ENCODE assay signal across 8 cellular contexts in genomic region chr1:19435851-19436465, GRCh38. TPM values are rescaled to one million over a fixed set of nuclear protein-coding genes. Genes with fewer than 3 reads are reported as not detected.
DNase-seq lines count a peak whose midpoint lies in the region; ATAC-seq and TF ChIP-seq lines count a peak whose summit lies in the region.

No MANE protein-coding gene starts in this region.

- no peak for TF ChIP-seq CTCF in colonic mucosa (IDR thresholded peaks at IDR 0.05)
- no peak for TF ChIP-seq CTCF in GM10248 (IDR thresholded peaks at IDR 0.05; ENCODE audit: control extremely low read depth, extremely low read depth, low read depth, missing control alignments)

- H3K9me3 Mint-ChIP-seq in natural killer cell treated with Interleukin-12 subunit alpha and Interleukin-12 subunit beta and Interleukin-15 and Interleukin-18, amount 100 ng/mL, for 72 hours, result no peaks in the 10 kb centered on the region

- ATAC-seq in natural killer cell treated with Interleukin-12 subunit alpha and Interleukin-12 subunit beta and Interleukin-15 and Interleukin-18, amount 100 ng/mL, for 72 hours, result no peak
- no peak for ATAC-seq in GM21529 (IDR thresholded peaks at IDR 0.05; ENCODE audit: unreplicated experiment)

- H3K4me3 Mint-ChIP-seq in natural killer cell treated with Interleukin-12 subunit alpha and Interleukin-12 subunit beta and Interleukin-15 and Interleukin-18, amount 100 ng/mL, for 72 hours, result no peak overlapping the region

- H3K27me3 ChIP-seq in colonic mucosa, result no peaks in the 10 kb centered on the region

- CTCF ChIA-PET in GM10248 (lab: Yijun Ruan, JAX), result interaction anchor here (1.0 to 1.9 kb wide), 3 partner anchors 14 to 131 kb away, joined by 3 to 4 read pairs (median 3); no protein-coding TSS in a partner anchor

- no peaks in the 10 kb centered on the region for H3K9me3 ChIP-seq in colonic mucosa

- H3K36me3 Mint-ChIP-seq in natural killer cell treated with Interleukin-12 subunit alpha and Interleukin-12 subunit beta and Interleukin-15 and Interleukin-18, amount 100 ng/mL, for 72 hours, result no peaks in the 10 kb centered on the region

- H3K4me1 Mint-ChIP-seq in natural killer cell treated with Interleukin-12 subunit alpha and Interleukin-12 subunit beta and Interleukin-15 and Interleukin-18, amount 100 ng/mL, for 72 hours (ENCODE audit: low read depth in 2 of 2), result peaks cover 56 to 62% of the 10 kb centered on the region in 2 donors

- H3K27me3 Mint-ChIP-seq in natural killer cell treated with Interleukin-12 subunit alpha and Interleukin-12 subunit beta and Interleukin-15 and Interleukin-18, amount 100 ng/mL, for 72 hours, result no peaks in the 10 kb centered on the region

- H3K4me3 ChIP-seq in colonic mucosa, result no peak overlapping the region

- POLR2A ChIA-PET in GM10248 (lab: Yijun Ruan, JAX), result no interaction called here

- H3K27ac Mint-ChIP-seq in natural killer cell treated with Interleukin-12 subunit alpha and Interleukin-12 subunit beta and Interleukin-15 and Interleukin-18, amount 100 ng/mL, for 72 hours, result peak overlapping the region; percentile 52 to 85

- peak overlapping the region; percentile 57 for H3K27ac ChIP-seq in colonic mucosa

- H3K9ac ChIP-seq in colonic mucosa (ENCODE audit: low read depth in 2 of 2, low read length in 2 of 2), result peak overlapping the region in 1 of 2 donors; percentile 38

- no peaks in the 10 kb centered on the region for H3K36me3 ChIP-seq in colonic mucosa

- intact Hi-C loops in colonic mucosa (cut with DNase I), result no loop called here

- H3K4me1 ChIP-seq in colonic mucosa, result peaks cover 12% of the 10 kb centered on the region

- peak; percentile 44 for DNase-seq in stimulated activated naive CD4-positive, alpha-beta T cell treated with Interleukin-2 at 50 U/mL for 16 hours (lab: John Stamatoyannopoulos, UW)
- no peak for DNase-seq in stimulated activated naive CD4-positive, alpha-beta T cell (lab: John Stamatoyannopoulos, UW)
- DNase-seq in colonic mucosa (no peak), GM10248 (ENCODE audit: extremely low spot score) (no peak), AML-193 (lab: John Stamatoyannopoulos, UW) (no peak), ureter (ENCODE audit: low spot score) (no peak)
- no peak for DNase-seq in natural killer cell treated with Interleukin-12 subunit alpha and Interleukin-12 subunit beta and Interleukin-15 and Interleukin-18, amount 100 ng/mL, for 72 hours (ENCODE audit: low spot score)

RNA-seq across cellular contexts. Expression of gene CAPZB, which starts 49.4 kb away (rescaled TPM):
- total RNA-seq in colonic mucosa, result 100 to 1,000 TPM; 397 to 407 TPM
- total RNA-seq in natural killer cell treated with Interleukin-12 subunit alpha and Interleukin-12 subunit beta and Interleukin-15 and Interleukin-18, amount 100 ng/mL, for 72 hours, result 100 to 1,000 TPM; 270 to 359 TPM
- total RNA-seq in ureter, result 284 TPM
